ENCODE assay signal across 38 cellular contexts in the genomic region with DNA sequence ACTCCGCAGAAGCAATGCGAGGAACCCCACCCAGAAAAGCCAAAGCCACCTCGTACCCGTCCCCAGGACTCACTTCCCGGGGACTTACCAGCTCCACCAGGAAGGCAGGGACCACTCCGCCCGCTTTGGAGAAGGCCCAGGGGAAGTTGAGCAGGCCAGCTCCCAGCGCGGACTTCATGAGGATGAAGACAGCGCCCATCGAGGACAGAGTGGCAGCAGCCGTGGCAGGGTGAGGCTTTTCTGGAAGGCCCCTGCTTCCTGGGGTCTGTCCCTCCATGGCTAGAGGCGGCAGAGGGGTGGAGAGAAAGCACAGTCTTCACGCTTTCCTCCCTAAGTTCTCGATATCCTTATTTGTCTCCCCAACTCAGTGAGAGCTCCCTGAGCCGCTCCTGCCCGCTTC. TPM values are rescaled to one million over a fixed set of nuclear protein-coding genes. Genes with fewer than 3 reads are reported as not detected.
"Had no signal": no experiment of that assay in that cellular context is flagged by ENCODE, and none has a peak within 500 bp of the region (broad histone marks: within the 10 kb centered on the region; RNA-seq: fewer than 3 reads in every experiment).

No MANE protein-coding gene starts in this region.

- ATAC-seq: activated CD8-positive, alpha-beta memory T cell treated with anti-CD3 and anti-CD28 coated beads, Interleukin-2, amount 10 ng/mL, durations not matched to agents 7 days and 5 days; activated T-cell treated with anti-CD3 and anti-CD28 coated beads, Interleukin-2, amount 50 U/mL, for 72 hours; activated T-helper 17 cell treated with anti-CD3 and anti-CD28 coated beads, Interleukin-2, amount 50 U/mL, for 72 hours; PC-3 had no signal

- H3K4me3 Mint-ChIP-seq: activated CD4-positive, alpha-beta memory T cell treated with anti-CD3 and anti-CD28 coated beads, Interleukin-2, amount 10 ng/mL, durations not matched to agents 7 days and 5 days; activated CD8-positive, alpha-beta memory T cell treated with anti-CD3 and anti-CD28 coated beads, Interleukin-2, amount 10 ng/mL, durations not matched to agents 7 days and 5 days; activated naive CD8-positive, alpha-beta T cell treated with anti-CD3 and anti-CD28 coated beads for 36 hours; activated T-cell treated with anti-CD3 and anti-CD28 coated beads, Interleukin-2, amount 50 U/mL, for 72 hours; activated T-helper 17 cell treated with anti-CD3 and anti-CD28 coated beads, Interleukin-2, amount 50 U/mL, for 72 hours had no signal

- H3K4me1 Mint-ChIP-seq: activated CD4-positive, alpha-beta memory T cell treated with anti-CD3 and anti-CD28 coated beads, Interleukin-2, amount 10 ng/mL, durations not matched to agents 7 days and 5 days; activated CD8-positive, alpha-beta memory T cell treated with anti-CD3 and anti-CD28 coated beads, Interleukin-2, amount 10 ng/mL, durations not matched to agents 7 days and 5 days; IgD-negative memory B cell had no signal

- H3K36me3 ChIP-seq: brain microvascular endothelial cell, Peyer's patch, SJCRH30, WERI-Rb-1 had no signal

- H3K36me3 Mint-ChIP-seq: activated CD8-positive, alpha-beta memory T cell treated with anti-CD3 and anti-CD28 coated beads, Interleukin-2, amount 10 ng/mL, durations not matched to agents 7 days and 5 days; activated naive CD8-positive, alpha-beta T cell treated with anti-CD3 and anti-CD28 coated beads for 36 hours; IgD-negative memory B cell had no signal

- H3K4me3 ChIP-seq: Peyer's patch, SK-N-MC had no signal

- H3K4me1 ChIP-seq: Peyer's patch had no signal

- H3K27me3 ChIP-seq: Peyer's patch had no signal

- H3K9me3 Mint-ChIP-seq: activated CD4-positive, alpha-beta memory T cell treated with anti-CD3 and anti-CD28 coated beads, Interleukin-2, amount 10 ng/mL, durations not matched to agents 7 days and 5 days; activated naive CD8-positive, alpha-beta T cell treated with anti-CD3 and anti-CD28 coated beads for 36 hours; activated T-cell treated with anti-CD3 and anti-CD28 coated beads, Interleukin-2, amount 50 U/mL, for 72 hours; activated T-helper 17 cell treated with anti-CD3 and anti-CD28 coated beads, Interleukin-2, amount 50 U/mL, for 72 hours had no signal

- H3K27me3 Mint-ChIP-seq: activated T-helper 17 cell treated with anti-CD3 and anti-CD28 coated beads, Interleukin-2, amount 50 U/mL, for 72 hours had no signal

- H3K9me3 ChIP-seq: Peyer's patch, SJCRH30 had no signal

- H3K27ac ChIP-seq: brain microvascular endothelial cell, Peyer's patch, SJCRH30, SK-N-MC, WERI-Rb-1 had no signal

- H3K27ac Mint-ChIP-seq: activated CD4-positive, alpha-beta memory T cell treated with anti-CD3 and anti-CD28 coated beads, Interleukin-2, amount 10 ng/mL, durations not matched to agents 7 days and 5 days; activated CD8-positive, alpha-beta memory T cell treated with anti-CD3 and anti-CD28 coated beads, Interleukin-2, amount 10 ng/mL, durations not matched to agents 7 days and 5 days; activated naive CD8-positive, alpha-beta T cell treated with anti-CD3 and anti-CD28 coated beads for 36 hours; activated T-cell treated with anti-CD3 and anti-CD28 coated beads, Interleukin-2, amount 50 U/mL, for 72 hours; activated T-helper 17 cell treated with anti-CD3 and anti-CD28 coated beads, Interleukin-2, amount 50 U/mL, for 72 hours; IgD-negative memory B cell had no signal

- DNase-seq: activated CD4-positive, alpha-beta memory T cell treated with anti-CD3 and anti-CD28 coated beads, Interleukin-2, amount 10 ng/mL, durations not matched to agents 7 days and 5 days; activated CD4-positive, alpha-beta T cell treated with anti-CD3 and anti-CD28 coated beads for 1 hour; activated CD4-positive, alpha-beta T cell treated with anti-CD3 and anti-CD28 coated beads for 48 hours; activated CD4-positive, CD25-positive, alpha-beta regulatory T cell; activated CD8-positive, alpha-beta memory T cell treated with anti-CD3 and anti-CD28 coated beads for 24 hours; activated CD8-positive, alpha-beta memory T cell treated with anti-CD3 and anti-CD28 coated beads, Interleukin-2, amount 10 ng/mL, durations not matched to agents 7 days and 5 days; activated CD8-positive, alpha-beta memory T cell treated with anti-CD3 and anti-CD28 coated beads, Interleukin-2, amount 50 U/mL, for 48 hours; activated effector memory CD4-positive, alpha-beta T cell treated with anti-CD3 and anti-CD28 coated beads, Interleukin-2, amount 50 U/mL, for 16 hours; activated naive CD4-positive, alpha-beta T cell; activated naive CD4-positive, alpha-beta T cell treated with anti-CD3 and anti-CD28 coated beads, Interleukin-2, amount 50 U/mL, for 16 hours; activated naive CD8-positive, alpha-beta T cell treated with anti-CD3 and anti-CD28 coated beads for 36 hours; activated T-cell treated with anti-CD3 and anti-CD28 coated beads, Interleukin-2, amount 50 U/mL, for 1 hour; activated T-cell treated with anti-CD3 and anti-CD28 coated beads, Interleukin-2, amount 50 U/mL, for 72 hours; amniotic stem cell; brain microvascular endothelial cell; Karpas-422; KBM-7; NCI-H1105; NCI-H1417 treated with DMSO at 0.1 percent for 48 hours; NCI-H187 treated with DMSO at 0.1 percent for 48 hours; NCI-H2081; NCI-H345; NCI-H524 treated with DMSO at 0.1 percent for 48 hours; NK-92 treated with Interleukin-12 subunit alpha and Interleukin-12 subunit beta, amount 100 ng/mL, for 24 hours; PC-3; Peyer's patch; RPMI8226; T1000; WERI-Rb-1 had no signal

RNA-seq across cellular contexts. Expression of gene SLC38A8, which starts 0.7 kb away (rescaled TPM):
- total RNA-seq: activated CD4-positive, alpha-beta memory T cell treated with anti-CD3 and anti-CD28 coated beads, Interleukin-2, amount 10 ng/mL, durations not matched to agents 7 days and 5 days; activated CD8-positive, alpha-beta memory T cell treated with anti-CD3 and anti-CD28 coated beads, Interleukin-2, amount 10 ng/mL, durations not matched to agents 7 days and 5 days; activated naive CD8-positive, alpha-beta T cell treated with anti-CD3 and anti-CD28 coated beads for 36 hours; activated T-cell treated with anti-CD3 and anti-CD28 coated beads, Interleukin-2, amount 50 U/mL, for 72 hours; activated T-helper 17 cell treated with anti-CD3 and anti-CD28 coated beads, Interleukin-2, amount 50 U/mL, for 72 hours; aorta; MCF 10A; NCI-H460; PC-3; Peyer's patch; SJCRH30; T-helper 1 cell treated with Interleukin-12 subunit alpha and Interleukin-12 subunit beta and Interleukin-4 antibody, amounts not matched to agents 30 ng/mL and 1 ng/mL, for 36 hours; T-helper 2 cell treated with Interferon-gamma antibody and Interleukin-4, amounts not matched to agents 100 ng/mL and 5 ng/mL, for 36 hours had no signal
- polyA plus RNA-seq: aorta, IgD-negative memory B cell had no signal
